In the genomic region with DNA sequence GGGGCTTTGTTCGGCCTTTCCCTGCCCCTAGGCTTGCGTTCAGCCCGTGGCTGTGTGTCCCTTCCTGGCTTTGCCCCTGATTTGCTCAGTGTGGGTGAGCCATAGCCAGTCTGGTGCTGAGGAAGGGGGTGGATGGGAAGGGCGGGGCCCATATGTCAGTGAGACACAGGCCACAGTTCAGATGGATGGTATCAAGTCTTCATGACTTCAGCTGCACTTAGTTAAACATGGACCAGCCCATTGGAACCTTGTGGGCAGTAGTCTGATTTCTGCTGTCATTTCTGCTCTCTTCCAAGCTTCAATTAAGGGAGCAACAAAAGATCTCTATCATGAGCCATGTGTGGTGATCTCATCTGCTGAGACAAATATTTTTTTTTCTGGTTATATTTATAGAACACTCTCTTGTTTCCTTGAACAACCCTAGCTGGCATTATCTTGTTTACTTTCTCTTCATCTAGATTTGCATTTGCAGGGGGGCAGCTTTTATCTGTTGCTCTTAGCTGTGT, we compare ENCODE assay signal across 8 cellular contexts. TPM values are rescaled to one million over a fixed set of nuclear protein-coding genes. Genes with fewer than 3 reads are reported as not detected.
DNase-seq lines count a peak whose midpoint lies in the region; ATAC-seq and TF ChIP-seq lines count a peak whose summit lies in the region.

No MANE protein-coding gene starts in this region.

- H3K9me3 ChIP-seq in RWPE2 (ENCODE audit: severe bottlenecking): no peaks in the 10 kb centered on the region
- H3K9me3 ChIP-seq in CD8-positive, alpha-beta memory T cell (ENCODE audit: low read length): no peaks in the 10 kb centered on the region

- H3K27me3 ChIP-seq in RWPE2 (ENCODE audit: insufficient read depth, poor library complexity, severe bottlenecking): no peaks in the 10 kb centered on the region
- H3K27me3 ChIP-seq in CD8-positive, alpha-beta memory T cell (ENCODE audit: insufficient read depth, low read length, poor library complexity, severe bottlenecking): no peaks in the 10 kb centered on the region

- H3K27ac ChIP-seq in RWPE2 (ENCODE audit: poor library complexity, severe bottlenecking): peak overlapping the region; percentile 13
- H3K27ac ChIP-seq in CD8-positive, alpha-beta memory T cell (ENCODE audit: low read depth, low read length): no peak overlapping the region

- no peaks in the 10 kb centered on the region for H3K36me3 ChIP-seq in RWPE2 (ENCODE audit: low read depth)
- H3K36me3 ChIP-seq in CD8-positive, alpha-beta memory T cell (ENCODE audit: insufficient read depth, low read length): no peaks in the 10 kb centered on the region

- POLR2A ChIA-PET in CD8-positive, alpha-beta memory T cell (lab: Charles Lee): no interaction called here

- H3K4me1 Mint-ChIP-seq in CD8-positive, alpha-beta memory T cell: peaks cover 0 to 8% (median 0%) of the 10 kb centered on the region in 3 donors

- no peaks in the 10 kb centered on the region for H3K9me3 Mint-ChIP-seq in CD8-positive, alpha-beta memory T cell

- DNase-seq in NCI-H1417 (lab: John Stamatoyannopoulos, UW) (peak in 2 of 3 experiments; percentile 34 to 45), NCI-H1417 treated with DMSO at 0.1 percent for 48 hours (lab: John Stamatoyannopoulos, UW) (no peak), RWPE2 (ENCODE audit: low spot score) (no peak), fibroblast of villous mesenchyme (ENCODE audit: low read depth) (peak; percentile 70), renal cortical epithelial cell (ENCODE audit: low read depth) (peak; percentile 56), retina (no peak)
- DNase-seq in stimulated activated CD4-positive, alpha-beta T cell treated with anti-CD3 and anti-CD28 coated beads, Interleukin-12 subunit alpha, Interleukin-12 subunit beta, amount 100 ng/mL, for 4 hours: no peak
- DNase-seq in CD8-positive, alpha-beta memory T cell: no peak

- TF ChIP-seq CTCF in RWPE2 (IDR thresholded peaks at IDR 0.05; ENCODE audit: poor library complexity, severe bottlenecking) (no peak), fibroblast of villous mesenchyme (IDR thresholded peaks at IDR 0.05; ENCODE audit: insufficient read depth, low read depth, low read length) (no peak)

- peak; percentile 46; the same call in 2 of the 3 replicates for ATAC-seq in RWPE2 (ENCODE audit: low read depth)

- H3K27me3 Mint-ChIP-seq in CD8-positive, alpha-beta memory T cell: peaks cover 6 to 9% of the 10 kb centered on the region in 2 donors

- H3K4me1 ChIP-seq in RWPE2 (ENCODE audit: insufficient read depth, poor library complexity, severe bottlenecking): peaks cover 23% of the 10 kb centered on the region
- H3K4me1 ChIP-seq in CD8-positive, alpha-beta memory T cell (ENCODE audit: insufficient read depth, low read length): no peaks in the 10 kb centered on the region

- H3K27ac Mint-ChIP-seq in CD8-positive, alpha-beta memory T cell: peak overlapping the region in 2 of 8 donors; percentile 18 to 64

- CTCF ChIA-PET in CD8-positive, alpha-beta memory T cell (lab: Charles Lee): no interaction called here

- no peak overlapping the region for H3K4me3 Mint-ChIP-seq in CD8-positive, alpha-beta memory T cell

- H3K36me3 Mint-ChIP-seq in CD8-positive, alpha-beta memory T cell: no peaks in the 10 kb centered on the region

- no peak overlapping the region for H3K4me3 ChIP-seq in RWPE2 (ENCODE audit: severe bottlenecking)
- H3K4me3 ChIP-seq in fibroblast of villous mesenchyme (ENCODE audit: low read depth, low read length): no peak overlapping the region
- no peak overlapping the region for H3K4me3 ChIP-seq in CD8-positive, alpha-beta memory T cell (ENCODE audit: low read length)

RNA-seq across cellular contexts. Expression of gene PEX26, which starts 21.6 kb away (rescaled TPM):
- total RNA-seq in fibroblast of villous mesenchyme: 19.6 and 21.6 TPM in 2 replicates
- 42.7 and 47.0 TPM in 2 replicates for total RNA-seq in renal cortical epithelial cell
- total RNA-seq in CD8-positive, alpha-beta memory T cell: 10 to 100 TPM; 56.7 to 59.3 TPM
- 6.0 TPM for polyA plus RNA-seq in CD8-positive, alpha-beta memory T cell

RNA-seq across cellular contexts. Expression of gene MICAL3, which starts 31.9 kb away (rescaled TPM):
- 24.2 and 39.7 TPM in 2 replicates for total RNA-seq in fibroblast of villous mesenchyme
- total RNA-seq in renal cortical epithelial cell: 43.9 and 132 TPM in 2 replicates
- total RNA-seq in CD8-positive, alpha-beta memory T cell: 10 to 100 TPM; 51.7 to 51.9 TPM
- polyA plus RNA-seq in CD8-positive, alpha-beta memory T cell: 1.7 TPM

RNA-seq across cellular contexts. Expression of gene TUBA8, which starts 54.4 kb away (rescaled TPM):
- total RNA-seq in fibroblast of villous mesenchyme (under 0.01 and 0.32 TPM in 2 replicates), renal cortical epithelial cell (0.35 and 1.2 TPM in 2 replicates)
- total RNA-seq in CD8-positive, alpha-beta memory T cell: 1 to 10 TPM in 1 of 2 experiments, not detected in 1; 1.2 TPM
- polyA plus RNA-seq in CD8-positive, alpha-beta memory T cell: 1.6 TPM

Comparison
In these comparisons a context has a peak if more than half of its experiments do, and no peak if none do; other contexts are left out.
1. DNase-seq: peak in NCI-H1417 (2 of 3), fibroblast of villous mesenchyme (single experiment) and renal cortical epithelial cell (single experiment); none in NCI-H1417 treated with DMSO at 0.1 percent for 48 hours (single experiment), RWPE2 (single experiment), stimulated activated CD4-positive, alpha-beta T cell treated with anti-CD3 and anti-CD28 coated beads, Interleukin-12 subunit alpha, Interleukin-12 subunit beta, amount 100 ng/mL, for 4 hours (single experiment), CD8-positive, alpha-beta memory T cell (0 of 5) and retina (single experiment).